In genomic region chr17:63704259-63704576, GRCh38 we compare ENCODE assay signal across 18 cellular contexts. TPM values are rescaled to one million over a fixed set of nuclear protein-coding genes. Genes with fewer than 3 reads are reported as not detected.
DNase-seq lines count a peak whose midpoint lies in the region; ATAC-seq and TF ChIP-seq lines count a peak whose summit lies in the region.
"Had no signal": no experiment of that assay in that cellular context is flagged by ENCODE, and none has a peak within 500 bp of the region (broad histone marks: within the 10 kb centered on the region; RNA-seq: fewer than 3 reads in every experiment).

No MANE protein-coding gene starts in this region.

- no peak for TF ChIP-seq CTCF in OCI-LY1 (IDR thresholded peaks at IDR 0.05; ENCODE audit: low read length)
- TF ChIP-seq CTCF in chondrocyte (IDR thresholded peaks at IDR 0.05) = no peak
- no peak for TF ChIP-seq CTCF in neural crest cell (conservative IDR thresholded peaks at IDR 0.05)

- H3K4me1 Mint-ChIP-seq in CD4-positive, alpha-beta memory T cell = peaks cover 39 to 82% (median 63%) of the 10 kb centered on the region in 4 donors
- H3K4me1 Mint-ChIP-seq in chondrocyte (ENCODE audit: low read depth) (peaks cover 16% of the 10 kb centered on the region), neural crest cell (peaks cover 22% of the 10 kb centered on the region)

- H2AFZ ChIP-seq in OCI-LY1 (ENCODE audit: low read length) = no peak overlapping the region

- peaks cover 82% of the 10 kb centered on the region for H3K4me1 ChIP-seq in CD4-positive, alpha-beta memory T cell (ENCODE audit: insufficient read depth, low read length)
- peaks cover 64% of the 10 kb centered on the region for H3K4me1 ChIP-seq in OCI-LY1 (ENCODE audit: insufficient read depth, low read length, severe bottlenecking)
- no peaks in the 10 kb centered on the region for H3K4me1 ChIP-seq in SJCRH30

- H3F3A ChIP-seq in OCI-LY1 (ENCODE audit: insufficient read depth, low read length) = no peaks in the 10 kb centered on the region

- peak overlapping the region in 5 of 7 donors; percentile 70 to 100 (median 94) for H3K27ac Mint-ChIP-seq in CD4-positive, alpha-beta memory T cell
- peak overlapping the region; percentile 36 for H3K27ac Mint-ChIP-seq in chondrocyte (ENCODE audit: unreplicated experiment)
- H3K27ac Mint-ChIP-seq in neural crest cell (ENCODE audit: unreplicated experiment) = no peak overlapping the region

- no peak for ATAC-seq in HG02938 (IDR thresholded peaks at IDR 0.05; ENCODE audit: unreplicated experiment)
- ATAC-seq in HG02588 (IDR thresholded peaks at IDR 0.05; ENCODE audit: unreplicated experiment) = no peak
- ATAC-seq: activated T-cell treated with anti-CD3 and anti-CD28 coated beads, Interleukin-2, amount 50 U/mL, for 72 hours had no signal

- DNase-seq in CD4-positive, alpha-beta memory T cell = no peak
- DNase-seq in chondrocyte (ENCODE audit: low spot score) (no peak), neural crest cell (ENCODE audit: low read depth, low spot score) (no peak), SJCRH30 (no peak)
- DNase-seq: activated CD4-positive, alpha-beta T cell treated with anti-CD3 and anti-CD28 coated beads, Interleukin-2, amount 50 U/mL, for 48 hours; activated T-cell treated with anti-CD3 and anti-CD28 coated beads, Interleukin-2, amount 50 U/mL, for 72 hours; erythroblast; H9; midbrain; NCI-H1092 treated with DMSO at 0.1 percent for 48 hours; NCI-H2081; retina; RPMI8226; stimulated activated CD8-positive, alpha-beta memory T cell treated with anti-CD3 and anti-CD28 coated beads, Interleukin-4, amount 100 ng/mL, for 48 hours had no signal

- H3K79me2 ChIP-seq in OCI-LY1 (ENCODE audit: insufficient read depth, low read length) = no peaks in the 10 kb centered on the region

- POLR2A ChIA-PET in CD4-positive, alpha-beta memory T cell (lab: Charles Lee; ENCODE audit: partially characterized antibody) = interaction anchor here (0.7 to 23.0 kb wide), 8 partner anchors 6 to 802 kb away, joined by 3 to 1362 read pairs (median 68); partner anchors contain the start of genes CCDC47, CEP95, DDX42 and DDX5

- no peaks in the 10 kb centered on the region for H3K9me3 Mint-ChIP-seq in CD4-positive, alpha-beta memory T cell
- H3K9me3 Mint-ChIP-seq in chondrocyte (ENCODE audit: low read depth) (no peaks in the 10 kb centered on the region), neural crest cell (no peaks in the 10 kb centered on the region)
- H3K9me3 Mint-ChIP-seq: activated T-cell treated with anti-CD3 and anti-CD28 coated beads, Interleukin-2, amount 50 U/mL, for 72 hours; H9 had no signal

- peak overlapping the region in 6 of 8 donors; percentile 92 to 96 (median 94) for H3K4me3 Mint-ChIP-seq in CD4-positive, alpha-beta memory T cell
- H3K4me3 Mint-ChIP-seq in chondrocyte (ENCODE audit: unreplicated experiment) (no peak overlapping the region), neural crest cell (peak overlapping the region; percentile 38)
- H3K4me3 Mint-ChIP-seq: H9 had no signal

- CTCF ChIA-PET in CD4-positive, alpha-beta memory T cell (lab: Charles Lee; ENCODE audit: partially characterized antibody) = interaction anchor here (0.6 to 1.3 kb wide), 2 partner anchors 69 to 93 kb away, joined by 3 read pairs; partner anchors contain the start of genes CCDC47 and DDX42

- H4K20me1 ChIP-seq in OCI-LY1 (ENCODE audit: insufficient read depth, low read length) = no peaks in the 10 kb centered on the region

- peaks cover 16 to 31% of the 10 kb centered on the region in 2 donors for H3K36me3 Mint-ChIP-seq in CD4-positive, alpha-beta memory T cell
- H3K36me3 Mint-ChIP-seq in chondrocyte (ENCODE audit: low read depth) (peaks cover 10% of the 10 kb centered on the region), neural crest cell (ENCODE audit: low read depth) (peaks cover 12% of the 10 kb centered on the region)

- H3K27ac ChIP-seq in CD4-positive, alpha-beta memory T cell (ENCODE audit: low read depth, low read length) = no peak overlapping the region
- H3K27ac ChIP-seq in OCI-LY1 (ENCODE audit: low read depth, low read length, poor library complexity, severe bottlenecking) = no peak overlapping the region
- H3K27ac ChIP-seq in SJCRH30 = no peak overlapping the region
- H3K27ac ChIP-seq: thoracic aorta had no signal

- intact Hi-C loops in CD4-positive, alpha-beta memory T cell (cut with micrococcal nuclease) = loop anchor here (5.0 to 10.0 kb wide), 2 partner anchors 152 to 801 kb away; partner anchors contain the start of genes CEP95, DCAF7 and DDX5

- no peaks in the 10 kb centered on the region for H3K9me2 ChIP-seq in OCI-LY1 (ENCODE audit: low read depth, low read length)

- H3K9ac ChIP-seq in OCI-LY1 (ENCODE audit: low read length) = no peak overlapping the region; the same call in 1 of the 2 replicates

- peak overlapping the region; percentile 64; the same call in 1 of the 2 replicates for H3K4me2 ChIP-seq in OCI-LY1 (ENCODE audit: low read length)

- no peaks in the 10 kb centered on the region for H3K27me3 Mint-ChIP-seq in CD4-positive, alpha-beta memory T cell
- H3K27me3 Mint-ChIP-seq in chondrocyte (ENCODE audit: low read depth) (no peaks in the 10 kb centered on the region), neural crest cell (ENCODE audit: low read depth) (peaks cover 2% of the 10 kb centered on the region)

- H3K9me3 ChIP-seq in CD4-positive, alpha-beta memory T cell (ENCODE audit: control insufficient read depth in 1 of 2, low read length in 2 of 2) = no peaks in the 10 kb centered on the region
- H3K9me3 ChIP-seq in OCI-LY1 (ENCODE audit: low read length) (no peaks in the 10 kb centered on the region), SJCRH30 (replicated peaks) (no peaks in the 10 kb centered on the region)
- H3K9me3 ChIP-seq: thoracic aorta had no signal

- H3K4me3 ChIP-seq in CD4-positive, alpha-beta memory T cell (ENCODE audit: low read length in 2 of 2) = no peak overlapping the region
- H3K4me3 ChIP-seq in OCI-LY1 (ENCODE audit: low read depth, low read length, poor library complexity, severe bottlenecking) = no peak overlapping the region
- no peak overlapping the region for H3K4me3 ChIP-seq in SJCRH30
- H3K4me3 ChIP-seq: thoracic aorta had no signal

- H3K27me3 ChIP-seq in CD4-positive, alpha-beta memory T cell (ENCODE audit: insufficient read depth, low read length) = no peaks in the 10 kb centered on the region
- no peaks in the 10 kb centered on the region for H3K27me3 ChIP-seq in OCI-LY1 (ENCODE audit: insufficient read depth, low read length)
- H3K27me3 ChIP-seq in SJCRH30 = no peaks in the 10 kb centered on the region

- no peaks in the 10 kb centered on the region for H3K36me3 ChIP-seq in CD4-positive, alpha-beta memory T cell (ENCODE audit: insufficient read depth, low read length)
- H3K36me3 ChIP-seq in OCI-LY1 (ENCODE audit: insufficient read depth, low read length) (peaks cover 53% of the 10 kb centered on the region; the same call in 1 of the 2 replicates), SJCRH30 (peaks cover 2% of the 10 kb centered on the region)

RNA-seq across cellular contexts. Expression of gene LIMD2, which starts 4.3 kb away (rescaled TPM):
- 100 to 1,000 TPM; 724 to 755 TPM for total RNA-seq in CD4-positive, alpha-beta memory T cell
- 100 to 1,000 TPM; 347 to 569 TPM for polyA plus RNA-seq in CD4-positive, alpha-beta memory T cell
- total RNA-seq in chondrocyte = 24.7 to 33.3 TPM (median 32.2 TPM) in 3 replicates
- 134 and 145 TPM in 2 replicates for total RNA-seq in neural crest cell
- 23.1 and 23.2 TPM in 2 replicates for total RNA-seq in SJCRH30 (2014; rRNA removed; shearing (Covaris generic))

RNA-seq across cellular contexts. Expression of gene STRADA, which starts 37.4 kb away (rescaled TPM):
- total RNA-seq in CD4-positive, alpha-beta memory T cell = 10 to 100 TPM; 55.6 to 58.3 TPM
- polyA plus RNA-seq in CD4-positive, alpha-beta memory T cell = 10 to 100 TPM; 20.0 to 21.3 TPM
- total RNA-seq in chondrocyte (26.2 to 47.3 TPM (median 27.1 TPM) in 3 replicates), neural crest cell (55.0 and 55.9 TPM in 2 replicates)
- total RNA-seq in SJCRH30 (2014; rRNA removed; shearing (Covaris generic)) = 16.8 and 23.2 TPM in 2 replicates
